In the genomic region with DNA sequence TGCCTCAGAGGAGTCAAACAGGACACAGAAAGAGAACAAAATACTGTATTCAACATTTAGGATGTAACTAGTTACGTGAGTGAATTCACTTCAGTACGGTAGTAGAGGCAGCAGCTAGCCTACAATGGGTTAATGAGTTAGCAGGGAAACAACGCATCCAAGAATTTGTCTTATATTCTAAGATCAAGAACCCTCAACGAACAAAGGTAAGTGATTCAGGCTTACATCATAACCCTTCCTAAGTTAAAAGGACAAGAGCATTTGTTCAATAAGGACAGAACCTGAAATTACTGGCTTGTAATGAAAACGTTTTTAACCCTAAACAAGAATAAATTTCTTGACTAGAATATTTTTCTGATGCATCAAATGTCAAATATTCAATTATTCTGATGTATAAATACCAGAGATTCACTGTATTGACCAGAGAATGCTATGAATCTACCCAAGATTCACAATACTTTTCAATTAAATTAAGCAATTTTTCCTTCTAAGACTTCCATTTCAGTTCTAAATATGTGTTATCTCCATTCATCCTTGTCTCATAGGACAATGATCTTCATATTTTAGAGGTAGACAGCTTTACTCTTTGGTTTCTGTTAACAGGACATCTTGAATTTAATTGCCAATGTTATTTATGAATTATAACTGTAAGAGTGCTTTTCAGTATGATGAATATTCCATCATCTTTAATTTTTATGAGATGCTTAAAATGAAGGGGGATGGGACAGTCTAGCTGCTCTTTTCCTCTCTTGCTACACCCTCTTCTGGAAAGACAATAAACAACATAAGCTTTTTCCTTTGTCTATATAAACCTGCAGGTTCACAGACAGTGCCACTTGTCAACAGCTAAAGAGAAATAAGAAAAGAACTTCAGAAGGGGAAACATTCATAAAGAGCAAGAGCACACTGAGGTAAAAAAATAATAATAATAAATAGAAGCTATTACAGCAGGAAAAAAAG, we compare ENCODE assay signal across 1 cellular context.
TF ChIP-seq lines count a peak whose summit lies in the region.

No MANE protein-coding gene starts in this region.

TF ChIP-seq in IMR-90, 13 proteins besides CTCF, POLR2A, EP300 and RAD21 (continued from another document):
- no peak for TF ChIP-seq FOS (IDR thresholded peaks at IDR 0.05; ENCODE audit: low read depth, low read length)
- TF ChIP-seq SMC3 (IDR thresholded peaks at IDR 0.05; ENCODE audit: low read depth, low read length), result no peak
- TF ChIP-seq CHD1 (IDR thresholded peaks at IDR 0.05; ENCODE audit: low read depth, low read length), result no peak
- TF ChIP-seq MXI1 (IDR thresholded peaks at IDR 0.05; ENCODE audit: borderline replicate concordance, low read depth, low read length), result no peak
- TF ChIP-seq RFX5 (IDR thresholded peaks at IDR 0.05; ENCODE audit: low read depth, low read length), result no peak
